1 cellular context compared by ENCODE assay signal in genomic region chr4:81260443-81261102, GRCh38.
TF ChIP-seq lines count a peak whose summit lies in the region.

No MANE protein-coding gene starts in this region.

TF ChIP-seq in A549, 52 proteins besides CTCF, POLR2A, EP300 and RAD21 (continued from another document):
- TF ChIP-seq, protein P1, sequence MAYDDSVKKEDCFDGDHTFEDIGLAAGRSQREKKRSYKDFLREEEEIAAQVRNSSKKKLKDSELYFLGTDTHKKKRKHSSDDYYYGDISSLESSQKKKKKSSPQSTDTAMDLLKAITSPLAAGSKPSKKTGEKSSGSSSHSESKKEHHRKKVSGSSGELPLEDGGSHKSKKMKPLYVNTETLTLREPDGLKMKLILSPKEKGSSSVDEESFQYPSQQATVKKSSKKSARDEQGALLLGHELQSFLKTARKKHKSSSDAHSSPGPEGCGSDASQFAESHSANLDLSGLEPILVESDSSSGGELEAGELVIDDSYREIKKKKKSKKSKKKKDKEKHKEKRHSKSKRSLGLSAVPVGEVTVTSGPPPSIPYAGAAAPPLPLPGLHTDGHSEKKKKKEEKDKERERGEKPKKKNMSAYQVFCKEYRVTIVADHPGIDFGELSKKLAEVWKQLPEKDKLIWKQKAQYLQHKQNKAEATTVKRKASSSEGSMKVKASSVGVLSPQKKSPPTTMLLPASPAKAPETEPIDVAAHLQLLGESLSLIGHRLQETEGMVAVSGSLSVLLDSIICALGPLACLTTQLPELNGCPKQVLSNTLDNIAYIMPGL (CRISPR knock-in tag; IDR thresholded peaks at IDR 0.05; ENCODE audit: borderline replicate concordance), result no peak
- TF ChIP-seq ATOH8 (CRISPR knock-in tag; IDR thresholded peaks at IDR 0.05; ENCODE audit: low read depth), result no peak
